27 cellular contexts compared by ENCODE assay signal in the genomic region with DNA sequence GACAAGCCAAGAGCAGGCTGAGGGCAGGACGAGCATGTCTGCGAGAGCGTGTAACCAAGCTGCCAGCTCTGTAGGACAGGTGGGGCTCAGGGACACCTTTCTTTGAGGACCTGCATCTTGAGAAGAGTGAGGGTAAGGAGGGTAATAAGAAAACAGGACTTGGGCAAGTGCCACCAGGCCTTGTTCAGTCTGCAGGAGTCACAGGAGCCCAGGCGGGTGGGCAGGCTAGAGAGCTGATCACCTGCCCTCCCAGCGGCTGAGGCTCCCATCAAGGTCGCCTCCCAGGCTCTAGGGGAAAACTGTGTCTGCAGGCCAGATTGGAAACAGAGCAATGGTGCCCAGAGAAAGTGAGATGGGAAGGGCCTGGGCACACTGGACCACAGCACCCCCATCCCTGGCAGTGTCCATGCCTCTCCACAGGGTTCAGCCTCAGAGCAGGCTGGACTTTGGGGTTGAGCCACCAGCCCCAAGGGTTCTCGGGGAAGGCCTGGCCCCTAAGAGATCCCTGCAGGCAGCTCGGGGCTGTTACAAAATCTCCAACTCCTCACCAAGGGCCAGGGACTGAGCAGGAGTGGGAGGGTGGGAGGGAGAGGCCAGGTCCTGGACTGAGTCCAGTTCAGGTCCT.
"Had no signal": no experiment of that assay in that cellular context is flagged by ENCODE, and none has a peak within 500 bp of the region (broad histone marks: within the 10 kb centered on the region; RNA-seq: fewer than 3 reads in every experiment).

No MANE protein-coding gene starts in this region.

- H3K27me3 ChIP-seq: Peyer's patch, SJSA1 had no signal

- ATAC-seq: activated CD4-positive, alpha-beta T cell treated with anti-CD3 and anti-CD28 coated beads for 36 hours; activated naive CD8-positive, alpha-beta T cell treated with anti-CD3 and anti-CD28 coated beads, Interleukin-2, amount 50 U/mL, for 24 hours; activated T-helper 17 cell treated with anti-CD3 and anti-CD28 coated beads, Interleukin-2, amount 50 U/mL, for 72 hours; SK-N-SH treated with all-trans-retinoic acid at 6 μM for 48 hours; T-helper 17 cell had no signal

- H3K9me3 ChIP-seq: Peyer's patch, SJSA1 had no signal

- H3K4me3 ChIP-seq: Peyer's patch, SJSA1 had no signal

- DNase-seq: activated CD4-positive, alpha-beta memory T cell treated with anti-CD3 and anti-CD28 coated beads, Interleukin-2, amount 10 ng/mL, durations not matched to agents 7 days and 5 days; activated CD4-positive, alpha-beta T cell treated with anti-CD3 and anti-CD28 coated beads for 36 hours; activated CD4-positive, alpha-beta T cell treated with anti-CD3 and anti-CD28 coated beads, Interleukin-2, amount 50 U/mL, for 1 hour; activated CD4-positive, CD25-positive, alpha-beta regulatory T cell; activated naive CD4-positive, alpha-beta T cell treated with anti-CD3 and anti-CD28 coated beads, Interleukin-2, amount 50 U/mL, for 16 hours; activated naive CD8-positive, alpha-beta T cell treated with anti-CD3 and anti-CD28 coated beads, Interleukin-2, amount 50 U/mL, for 24 hours; activated T-cell treated with anti-CD3 and anti-CD28 coated beads for 4 hours; activated T-cell treated with anti-CD3 and anti-CD28 coated beads, Interleukin-2, amount 50 U/mL, for 48 hours; amniotic stem cell; MV-4-11; NCI-H1092 treated with DMSO at 0.1 percent for 48 hours; NCI-H1417 treated with DMSO at 0.1 percent for 48 hours; NCI-H1694; NCI-H2029; NCI-H510A treated with DMSO at 0.1 percent for 48 hours; NCI-H69; NK-92 treated with Interleukin-12 subunit alpha and Interleukin-12 subunit beta, amount 100 ng/mL, for 24 hours; OCI-M1; SHP77; T-helper 17 cell; T-helper 9 cell had no signal

- H3K36me3 ChIP-seq: Peyer's patch, SJSA1 had no signal

- H3K27ac ChIP-seq: KMS-11, Peyer's patch, RWPE1, SJSA1 had no signal

- H3K4me1 ChIP-seq: Peyer's patch, SJSA1 had no signal
